In the genomic region with DNA sequence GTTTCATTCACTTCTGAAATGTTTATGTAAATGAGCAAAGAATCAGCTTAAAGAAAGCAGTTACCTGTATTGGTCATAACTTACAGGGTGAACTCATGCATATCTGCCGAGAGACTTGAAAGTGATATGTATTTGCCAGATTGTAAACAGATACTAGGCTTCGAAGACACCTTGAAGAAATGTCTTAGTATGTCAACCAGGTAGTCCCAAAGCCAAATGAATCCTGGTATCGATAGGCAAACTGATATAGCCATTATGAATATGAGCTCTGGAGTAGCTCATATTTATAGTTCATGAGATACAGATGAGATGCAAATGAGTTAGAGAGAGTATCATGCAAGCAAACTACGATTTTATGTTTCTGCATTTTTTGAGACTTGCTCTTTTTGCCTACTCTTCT, we compare ENCODE assay signal across 1 cellular context.
TF ChIP-seq lines count a peak whose summit lies in the region.

No MANE protein-coding gene starts in this region.

TF ChIP-seq in GM23338, 12 proteins besides CTCF, POLR2A, EP300 and RAD21 (continued from another document):
- TF ChIP-seq, protein P1, sequence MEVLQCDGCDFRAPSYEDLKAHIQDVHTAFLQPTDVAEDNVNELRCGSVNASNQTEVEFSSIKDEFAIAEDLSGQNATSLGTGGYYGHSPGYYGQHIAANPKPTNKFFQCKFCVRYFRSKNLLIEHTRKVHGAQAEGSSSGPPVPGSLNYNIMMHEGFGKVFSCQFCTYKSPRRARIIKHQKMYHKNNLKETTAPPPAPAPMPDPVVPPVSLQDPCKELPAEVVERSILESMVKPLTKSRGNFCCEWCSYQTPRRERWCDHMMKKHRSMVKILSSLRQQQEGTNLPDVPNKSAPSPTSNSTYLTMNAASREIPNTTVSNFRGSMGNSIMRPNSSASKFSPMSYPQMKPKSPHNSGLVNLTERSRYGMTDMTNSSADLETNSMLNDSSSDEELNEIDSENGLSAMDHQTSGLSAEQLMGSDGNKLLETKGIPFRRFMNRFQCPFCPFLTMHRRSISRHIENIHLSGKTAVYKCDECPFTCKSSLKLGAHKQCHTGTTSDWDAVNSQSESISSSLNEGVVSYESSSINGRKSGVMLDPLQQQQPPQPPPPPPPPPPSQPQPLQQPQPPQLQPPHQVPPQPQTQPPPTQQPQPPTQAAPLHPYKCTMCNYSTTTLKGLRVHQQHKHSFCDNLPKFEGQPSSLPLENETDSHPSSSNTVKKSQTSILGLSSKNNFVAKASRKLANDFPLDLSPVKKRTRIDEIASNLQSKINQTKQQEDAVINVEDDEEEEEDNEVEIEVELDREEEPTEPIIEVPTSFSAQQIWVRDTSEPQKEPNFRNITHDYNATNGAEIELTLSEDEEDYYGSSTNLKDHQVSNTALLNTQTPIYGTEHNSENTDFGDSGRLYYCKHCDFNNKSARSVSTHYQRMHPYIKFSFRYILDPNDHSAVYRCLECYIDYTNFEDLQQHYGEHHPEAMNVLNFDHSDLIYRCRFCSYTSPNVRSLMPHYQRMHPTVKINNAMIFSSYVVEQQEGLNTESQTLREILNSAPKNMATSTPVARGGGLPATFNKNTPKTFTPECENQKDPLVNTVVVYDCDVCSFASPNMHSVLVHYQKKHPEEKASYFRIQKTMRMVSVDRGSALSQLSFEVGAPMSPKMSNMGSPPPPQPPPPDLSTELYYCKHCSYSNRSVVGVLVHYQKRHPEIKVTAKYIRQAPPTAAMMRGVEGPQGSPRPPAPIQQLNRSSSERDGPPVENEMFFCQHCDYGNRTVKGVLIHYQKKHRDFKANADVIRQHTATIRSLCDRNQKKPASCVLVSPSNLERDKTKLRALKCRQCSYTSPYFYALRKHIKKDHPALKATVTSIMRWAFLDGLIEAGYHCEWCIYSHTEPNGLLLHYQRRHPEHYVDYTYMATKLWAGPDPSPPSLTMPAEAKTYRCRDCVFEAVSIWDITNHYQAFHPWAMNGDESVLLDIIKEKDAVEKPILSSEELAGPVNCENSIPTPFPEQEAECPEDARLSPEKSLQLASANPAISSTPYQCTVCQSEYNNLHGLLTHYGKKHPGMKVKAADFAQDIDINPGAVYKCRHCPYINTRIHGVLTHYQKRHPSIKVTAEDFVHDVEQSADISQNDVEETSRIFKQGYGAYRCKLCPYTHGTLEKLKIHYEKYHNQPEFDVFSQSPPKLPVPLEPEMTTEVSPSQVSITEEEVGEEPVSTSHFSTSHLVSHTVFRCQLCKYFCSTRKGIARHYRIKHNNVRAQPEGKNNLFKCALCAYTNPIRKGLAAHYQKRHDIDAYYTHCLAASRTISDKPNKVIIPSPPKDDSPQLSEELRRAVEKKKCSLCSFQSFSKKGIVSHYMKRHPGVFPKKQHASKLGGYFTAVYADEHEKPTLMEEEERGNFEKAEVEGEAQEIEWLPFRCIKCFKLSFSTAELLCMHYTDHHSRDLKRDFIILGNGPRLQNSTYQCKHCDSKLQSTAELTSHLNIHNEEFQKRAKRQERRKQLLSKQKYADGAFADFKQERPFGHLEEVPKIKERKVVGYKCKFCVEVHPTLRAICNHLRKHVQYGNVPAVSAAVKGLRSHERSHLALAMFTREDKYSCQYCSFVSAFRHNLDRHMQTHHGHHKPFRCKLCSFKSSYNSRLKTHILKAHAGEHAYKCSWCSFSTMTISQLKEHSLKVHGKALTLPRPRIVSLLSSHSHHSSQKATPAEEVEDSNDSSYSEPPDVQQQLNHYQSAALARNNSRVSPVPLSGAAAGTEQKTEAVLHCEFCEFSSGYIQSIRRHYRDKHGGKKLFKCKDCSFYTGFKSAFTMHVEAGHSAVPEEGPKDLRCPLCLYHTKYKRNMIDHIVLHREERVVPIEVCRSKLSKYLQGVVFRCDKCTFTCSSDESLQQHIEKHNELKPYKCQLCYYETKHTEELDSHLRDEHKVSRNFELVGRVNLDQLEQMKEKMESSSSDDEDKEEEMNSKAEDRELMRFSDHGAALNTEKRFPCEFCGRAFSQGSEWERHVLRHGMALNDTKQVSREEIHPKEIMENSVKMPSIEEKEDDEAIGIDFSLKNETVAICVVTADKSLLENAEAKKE (CRISPR knock-in tag; IDR thresholded peaks at IDR 0.05): no peak
- TF ChIP-seq ZNF331 (CRISPR knock-in tag; IDR thresholded peaks at IDR 0.05; ENCODE audit: low read depth) (no peak), CREB1 (CRISPR knock-in tag; IDR thresholded peaks at IDR 0.05; ENCODE audit: low read depth) (no peak), POLR2AphosphoS5 (IDR thresholded peaks at IDR 0.05; ENCODE audit: low read depth) (no peak), NANOG (IDR thresholded peaks at IDR 0.05; ENCODE audit: borderline replicate concordance) (no peak), EZH2 (IDR thresholded peaks at IDR 0.05; ENCODE audit: low read depth, unreplicated experiment) (no peak), ZNF114 (CRISPR knock-in tag; IDR thresholded peaks at IDR 0.05) (no peak), STAT1 (IDR thresholded peaks at IDR 0.05; ENCODE audit: unreplicated experiment) (no peak), JUNB (IDR thresholded peaks at IDR 0.05; ENCODE audit: unreplicated experiment) (no peak)
- TF ChIP-seq, protein P2, sequence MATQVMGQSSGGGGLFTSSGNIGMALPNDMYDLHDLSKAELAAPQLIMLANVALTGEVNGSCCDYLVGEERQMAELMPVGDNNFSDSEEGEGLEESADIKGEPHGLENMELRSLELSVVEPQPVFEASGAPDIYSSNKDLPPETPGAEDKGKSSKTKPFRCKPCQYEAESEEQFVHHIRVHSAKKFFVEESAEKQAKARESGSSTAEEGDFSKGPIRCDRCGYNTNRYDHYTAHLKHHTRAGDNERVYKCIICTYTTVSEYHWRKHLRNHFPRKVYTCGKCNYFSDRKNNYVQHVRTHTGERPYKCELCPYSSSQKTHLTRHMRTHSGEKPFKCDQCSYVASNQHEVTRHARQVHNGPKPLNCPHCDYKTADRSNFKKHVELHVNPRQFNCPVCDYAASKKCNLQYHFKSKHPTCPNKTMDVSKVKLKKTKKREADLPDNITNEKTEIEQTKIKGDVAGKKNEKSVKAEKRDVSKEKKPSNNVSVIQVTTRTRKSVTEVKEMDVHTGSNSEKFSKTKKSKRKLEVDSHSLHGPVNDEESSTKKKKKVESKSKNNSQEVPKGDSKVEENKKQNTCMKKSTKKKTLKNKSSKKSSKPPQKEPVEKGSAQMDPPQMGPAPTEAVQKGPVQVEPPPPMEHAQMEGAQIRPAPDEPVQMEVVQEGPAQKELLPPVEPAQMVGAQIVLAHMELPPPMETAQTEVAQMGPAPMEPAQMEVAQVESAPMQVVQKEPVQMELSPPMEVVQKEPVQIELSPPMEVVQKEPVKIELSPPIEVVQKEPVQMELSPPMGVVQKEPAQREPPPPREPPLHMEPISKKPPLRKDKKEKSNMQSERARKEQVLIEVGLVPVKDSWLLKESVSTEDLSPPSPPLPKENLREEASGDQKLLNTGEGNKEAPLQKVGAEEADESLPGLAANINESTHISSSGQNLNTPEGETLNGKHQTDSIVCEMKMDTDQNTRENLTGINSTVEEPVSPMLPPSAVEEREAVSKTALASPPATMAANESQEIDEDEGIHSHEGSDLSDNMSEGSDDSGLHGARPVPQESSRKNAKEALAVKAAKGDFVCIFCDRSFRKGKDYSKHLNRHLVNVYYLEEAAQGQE (IDR thresholded peaks at IDR 0.05; ENCODE audit: unreplicated experiment): no peak
